In the genomic region with DNA sequence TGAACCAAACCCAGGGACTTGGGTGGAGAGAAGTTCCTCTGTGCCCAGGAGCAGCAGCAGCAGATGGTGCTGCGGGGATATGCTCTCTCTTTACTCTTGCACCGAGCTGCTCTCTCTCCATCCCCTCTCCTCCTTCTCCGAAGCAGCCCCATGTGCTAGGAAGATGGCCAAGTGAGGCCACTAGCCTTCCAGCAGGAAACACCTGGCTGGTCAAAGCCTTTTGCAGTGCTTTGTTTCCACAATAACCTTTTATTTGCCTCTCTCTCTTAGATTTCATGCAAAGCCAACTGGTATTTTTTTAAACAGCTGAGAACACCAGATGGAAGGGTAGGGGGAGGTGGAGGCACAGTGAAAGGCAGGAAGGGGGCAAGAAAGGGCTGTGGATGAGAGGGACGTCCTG, we compare ENCODE assay signal across 21 cellular contexts.
A peak's percentile ranks its signal among the peaks of the same experiment; 100 is the strongest.
DNase-seq lines count a peak whose midpoint lies in the region; ATAC-seq and TF ChIP-seq lines count a peak whose summit lies in the region.
"Had no signal": no experiment of that assay in that cellular context is flagged by ENCODE, and none has a peak within 500 bp of the region (broad histone marks: within the 10 kb centered on the region; RNA-seq: fewer than 3 reads in every experiment).

No MANE protein-coding gene starts in this region.

- peaks cover 4% of the 10 kb centered on the region for H3K4me1 Mint-ChIP-seq in CD14-positive monocyte

- no peaks in the 10 kb centered on the region for H3K36me3 Mint-ChIP-seq in CD14-positive monocyte
- H3K36me3 Mint-ChIP-seq: activated naive CD8-positive, alpha-beta T cell treated with anti-CD3 and anti-CD28 coated beads, Interleukin-2, amount 10 ng/mL, durations not matched to agents 7 days and 5 days had no signal

- H3K9ac ChIP-seq in BLaER1 treated with 17β-estradiol and CSF1 and Interleukin-3, amounts not matched to agents 10 nM and 100 nM, result 0 out of 22 replicates have a peak overlapping the region, but pooled peaks of 1 of the 11 experiments have one; percentile 21

- no peak overlapping the region for H3K27ac Mint-ChIP-seq in CD14-positive monocyte
- H3K27ac Mint-ChIP-seq: activated CD8-positive, alpha-beta T cell treated with anti-CD3 and anti-CD28 coated beads for 36 hours; activated naive CD8-positive, alpha-beta T cell treated with anti-CD3 and anti-CD28 coated beads, Interleukin-2, amount 10 ng/mL, durations not matched to agents 7 days and 5 days; progenitor cell of endocrine pancreas; T-helper 1 cell treated with Interleukin-12 subunit alpha and Interleukin-12 subunit beta and Interleukin-4 antibody, amounts not matched to agents 30 μg/mL and 1 μg/mL, for 36 hours had no signal

- H3K27ac ChIP-seq in BLaER1 treated with 17β-estradiol and CSF1 and Interleukin-3, amounts not matched to agents 10 nM and 100 nM, result no peak overlapping the region
- H3K27ac ChIP-seq in caudate nucleus (ENCODE audit: low read depth, low read length), result peak overlapping the region; percentile 37
- H3K27ac ChIP-seq: esophagus squamous epithelium, sigmoid colon, testis had no signal

- no peak overlapping the region for H3K4me3 ChIP-seq in BLaER1 treated with 17β-estradiol and CSF1 and Interleukin-3, amounts not matched to agents 10 nM and 100 nM
- H3K4me3 ChIP-seq: esophagus squamous epithelium, sigmoid colon, testis had no signal

- peaks cover 28 to 38% (median 33%) of the 10 kb centered on the region in 3 donors for H3K27me3 Mint-ChIP-seq in CD14-positive monocyte (ENCODE audit: low read depth in 3 of 3)

- H3K9me3 Mint-ChIP-seq in CD14-positive monocyte, result peaks cover 0 to 6% (median 0%) of the 10 kb centered on the region in 7 donors
- H3K9me3 Mint-ChIP-seq: T-helper 1 cell treated with Interleukin-12 subunit alpha and Interleukin-12 subunit beta and Interleukin-4 antibody, amounts not matched to agents 30 μg/mL and 1 μg/mL, for 36 hours had no signal

- H3K27me3 ChIP-seq in BLaER1 treated with 17β-estradiol and CSF1 and Interleukin-3, amounts not matched to agents 10 nM and 100 nM, result no peaks in the 10 kb centered on the region
- H3K27me3 ChIP-seq: testis had no signal

- H3K4me3 Mint-ChIP-seq in CD14-positive monocyte, result no peak overlapping the region
- H3K4me3 Mint-ChIP-seq: activated CD8-positive, alpha-beta T cell treated with anti-CD3 and anti-CD28 coated beads for 36 hours; activated naive CD8-positive, alpha-beta T cell treated with anti-CD3 and anti-CD28 coated beads, Interleukin-2, amount 10 ng/mL, durations not matched to agents 7 days and 5 days; T-helper 1 cell treated with Interleukin-12 subunit alpha and Interleukin-12 subunit beta and Interleukin-4 antibody, amounts not matched to agents 30 μg/mL and 1 μg/mL, for 36 hours had no signal

- intact Hi-C loops in CD14-positive monocyte (cut with micrococcal nuclease), result no loop called here

- no peaks in the 10 kb centered on the region for H3K36me3 ChIP-seq in BLaER1 treated with 17β-estradiol and CSF1 and Interleukin-3, amounts not matched to agents 10 nM and 100 nM
- H3K36me3 ChIP-seq: esophagus squamous epithelium, sigmoid colon had no signal

- TF ChIP-seq CTCF in CD14-positive monocyte (IDR thresholded peaks at IDR 0.05), result no peak

- peaks cover 0 to 18% (median 9%) of the 10 kb centered on the region in 10 experiments; a peak in 12 of 20 replicates for H3K4me1 ChIP-seq in BLaER1 treated with 17β-estradiol and CSF1 and Interleukin-3, amounts not matched to agents 10 nM and 100 nM

- H4K20me1 ChIP-seq in BLaER1 treated with 17β-estradiol and CSF1 and Interleukin-3, amounts not matched to agents 10 nM and 100 nM, result no peaks in the 10 kb centered on the region

- H3K4me2 ChIP-seq in BLaER1 treated with 17β-estradiol and CSF1 and Interleukin-3, amounts not matched to agents 10 nM and 100 nM, result peak overlapping the region in 8 of 11 experiments; percentile 28 to 58 (median 43); a peak in 14 of 22 replicates

- peak; percentile 82 for DNase-seq in NCI-H1694 (lab: John Stamatoyannopoulos, UW)
- DNase-seq in caudate nucleus (lab: John Stamatoyannopoulos, UW), result peak in 1 of 61 donors; percentile 8
- peak; percentile 38 for DNase-seq in left kidney (ENCODE audit: low read depth, low spot score)
- DNase-seq in ACHN, result no peak
- DNase-seq in CD14-positive monocyte (ENCODE audit: low spot score), result no peak
- DNase-seq: activated CD4-positive, alpha-beta T cell treated with anti-CD3 and anti-CD28 coated beads for 1 hour; activated CD8-positive, alpha-beta T cell treated with anti-CD3 and anti-CD28 coated beads for 36 hours; activated naive CD8-positive, alpha-beta T cell treated with anti-CD3 and anti-CD28 coated beads, Interleukin-2, amount 10 ng/mL, durations not matched to agents 7 days and 5 days; cerebellar nuclear complex; effector memory CD4-positive, alpha-beta T cell; esophagus squamous epithelium; H7; NCI-H187; NCI-H510A; sigmoid colon; stimulated activated naive CD4-positive, alpha-beta T cell treated with Interleukin-2 at 50 U/mL for 16 hours; testis had no signal

- peaks cover 13 to 26% (median 22%) of the 10 kb centered on the region in 11 experiments; a peak in 18 of 22 replicates for H3K9me3 ChIP-seq in BLaER1 treated with 17β-estradiol and CSF1 and Interleukin-3, amounts not matched to agents 10 nM and 100 nM (replicated peaks in 1 of 11)
- H3K9me3 ChIP-seq: esophagus squamous epithelium, sigmoid colon, testis had no signal

- no peak for ATAC-seq in HG03457 (IDR thresholded peaks at IDR 0.05; ENCODE audit: unreplicated experiment)
- ATAC-seq: activated CD8-positive, alpha-beta T cell treated with anti-CD3 and anti-CD28 coated beads for 36 hours had no signal

- in situ Hi-C loops in ACHN (cut with HindIII; ENCODE audit: low pct_ligation_motif_present, low pct_unique_long_range_greater_than_20kb, low sequenced_read_pairs), result no loop called here

Comparison
In these comparisons a context has a peak if more than half of its experiments do, and no peak if none do; other contexts are left out.
1. DNase-seq: peak in NCI-H1694 (single experiment) and left kidney (single experiment); none in ACHN (single experiment) and CD14-positive monocyte (single experiment).